Comparison of ENCODE assay signal across 23 cellular contexts in genomic region chr17:31412511-31412910, GRCh38. TPM values are rescaled to one million over a fixed set of nuclear protein-coding genes. Genes with fewer than 3 reads are reported as not detected.
DNase-seq lines count a peak whose midpoint lies in the region; ATAC-seq and TF ChIP-seq lines count a peak whose summit lies in the region.
"Had no signal": no experiment of that assay in that cellular context is flagged by ENCODE, and none has a peak within 500 bp of the region (broad histone marks: within the 10 kb centered on the region; RNA-seq: fewer than 3 reads in every experiment).

No MANE protein-coding gene starts in this region.

- H3K4me3 ChIP-seq in coronary artery (no peak overlapping the region), neural progenitor cell (no peak overlapping the region)
- H3K4me3 ChIP-seq: GM23248 had no signal

- H3K9ac ChIP-seq in neural progenitor cell = no peak overlapping the region
- H3K9ac ChIP-seq: GM23248, SK-N-SH had no signal

- peaks cover 58% of the 10 kb centered on the region for H3K4me1 Mint-ChIP-seq in neural progenitor cell
- H3K4me1 Mint-ChIP-seq: CD4-positive, CD25-positive, alpha-beta regulatory T cell had no signal

- no peaks in the 10 kb centered on the region for H3K79me2 ChIP-seq in neural progenitor cell (ENCODE audit: low read depth)

- H3K36me3 Mint-ChIP-seq in neural progenitor cell = no peaks in the 10 kb centered on the region
- H3K36me3 Mint-ChIP-seq: CD4-positive, CD25-positive, alpha-beta regulatory T cell had no signal

- H3K27me3 Mint-ChIP-seq in neural progenitor cell (ENCODE audit: insufficient read depth, low read depth) = peaks cover 17% of the 10 kb centered on the region

- no peaks in the 10 kb centered on the region for H3K9me3 ChIP-seq in neural progenitor cell (ENCODE audit: low read depth)
- H3K9me3 ChIP-seq: Caco-2, SK-N-SH had no signal

- peaks cover 55% of the 10 kb centered on the region for H3K4me1 ChIP-seq in neural progenitor cell
- H3K4me1 ChIP-seq: Caco-2 had no signal

- H3K27ac ChIP-seq in coronary artery (no peak overlapping the region), neural progenitor cell (no peak overlapping the region)
- H3K27ac ChIP-seq: 22Rv1, GM23248 had no signal

- no peaks in the 10 kb centered on the region for H3K9me3 Mint-ChIP-seq in neural progenitor cell
- H3K9me3 Mint-ChIP-seq: CD4-positive, CD25-positive, alpha-beta regulatory T cell had no signal

- H3K27ac Mint-ChIP-seq in neural progenitor cell = no peak overlapping the region
- H3K27ac Mint-ChIP-seq: B cell; CD4-positive, CD25-positive, alpha-beta regulatory T cell had no signal

- no peak overlapping the region for H3K4me3 Mint-ChIP-seq in neural progenitor cell
- H3K4me3 Mint-ChIP-seq: B cell; CD4-positive, CD25-positive, alpha-beta regulatory T cell had no signal

- peaks cover 18% of the 10 kb centered on the region for H3K27me3 ChIP-seq in neural progenitor cell

- ATAC-seq in GM18498 (IDR thresholded peaks at IDR 0.05; ENCODE audit: unreplicated experiment) (no peak), GM18861 (IDR thresholded peaks at IDR 0.05; ENCODE audit: unreplicated experiment) (no peak)
- ATAC-seq: HCT116 had no signal

- DNase-seq in NCI-H82 (lab: John Stamatoyannopoulos, UW) (peak; percentile 25), NCI-H82 treated with DMSO at 0.1 percent for 48 hours (lab: John Stamatoyannopoulos, UW; ENCODE audit: unreplicated experiment) (no peak), coronary artery (ENCODE audit: low spot score) (peak; percentile 68), neural progenitor cell (ENCODE audit: low spot score) (peak; percentile 34), NCI-H2029 (lab: John Stamatoyannopoulos, UW) (no peak), dedifferentiated amniotic fluid mesenchymal stem cell (ENCODE audit: extremely low spot score) (no peak)
- DNase-seq: Caco-2; CD4-positive, CD25-positive, alpha-beta regulatory T cell; DMS153; GDM1; GM23248; KBM-7; NCI-H1105; NCI-H2081 treated with DMSO at 0.1 percent for 48 hours; NCI-H510A; NCI-H748 treated with DMSO at 0.1 percent for 48 hours; SHP77 treated with DMSO at 0.1 percent for 48 hours; SK-N-SH had no signal

- no peaks in the 10 kb centered on the region for H3K36me3 ChIP-seq in neural progenitor cell

- no peak overlapping the region for H2AFZ ChIP-seq in neural progenitor cell (replicated peaks)
- H2AFZ ChIP-seq: GM23248 had no signal

- H3F3A ChIP-seq in neural progenitor cell (ENCODE audit: low read depth) = peaks cover 33% of the 10 kb centered on the region

- no peak for TF ChIP-seq CTCF in coronary artery (IDR thresholded peaks at IDR 0.05)
- no peak for TF ChIP-seq CTCF in neural progenitor cell (IDR thresholded peaks at IDR 0.05)

- H4K20me1 ChIP-seq in neural progenitor cell (ENCODE audit: low read depth) = peaks cover 12% of the 10 kb centered on the region

- H3K4me2 ChIP-seq in neural progenitor cell = no peak overlapping the region
- H3K4me2 ChIP-seq: SK-N-SH had no signal

RNA-seq across cellular contexts. Expression of gene RAB11FIP4, which starts 21.0 kb away (rescaled TPM):
- total RNA-seq in neural progenitor cell (ENCODE audit: low replicate concordance) = 10.2 and 19.1 TPM in 2 replicates

Comparison
In these comparisons a context has a peak if more than half of its experiments do, and no peak if none do; other contexts are left out.
1. DNase-seq: peak in NCI-H82 (single experiment), coronary artery (single experiment) and neural progenitor cell (single experiment); none in NCI-H82 treated with DMSO at 0.1 percent for 48 hours (single experiment), NCI-H2029 (single experiment) and dedifferentiated amniotic fluid mesenchymal stem cell (single experiment).